Comparison of ENCODE assay signal across 8 cellular contexts in genomic region chr6:32700391-32701040, GRCh38. TPM values are rescaled to one million over a fixed set of nuclear protein-coding genes. Genes with fewer than 3 reads are reported as not detected.
DNase-seq lines count a peak whose midpoint lies in the region; TF ChIP-seq lines count a peak whose summit lies in the region.

No MANE protein-coding gene starts in this region.

- H3K36me3 ChIP-seq in neural progenitor cell (no peaks in the 10 kb centered on the region), MG63 (no peaks in the 10 kb centered on the region)

- POLR2A ChIA-PET in AG04450 (lab: Yijun Ruan, JAX) = no interaction called here

- CTCF ChIA-PET in AG04450 (lab: Charles Lee) = interaction anchor here (0.6 to 4.3 kb wide), 15 partner anchors 8 to 455 kb away, joined by 3 to 33 read pairs (median 4); no protein-coding TSS in a partner anchor

- no peaks in the 10 kb centered on the region for H3K4me1 Mint-ChIP-seq in neural progenitor cell

- H3K9me3 Mint-ChIP-seq in neural progenitor cell = peaks cover 2% of the 10 kb centered on the region

- H3K27me3 Mint-ChIP-seq in neural progenitor cell (ENCODE audit: insufficient read depth, low read depth) = no peaks in the 10 kb centered on the region

- H3K27ac Mint-ChIP-seq in neural progenitor cell = no peak overlapping the region

- no peaks in the 10 kb centered on the region for H3K27me3 ChIP-seq in AG04450 (ENCODE audit: control insufficient read depth, insufficient read depth, low read length)
- H3K27me3 ChIP-seq in neural progenitor cell = no peaks in the 10 kb centered on the region
- H3K27me3 ChIP-seq in MG63 = peaks cover 39% of the 10 kb centered on the region

- no peak overlapping the region for H2AFZ ChIP-seq in neural progenitor cell (replicated peaks)

- H3K4me2 ChIP-seq in neural progenitor cell = no peak overlapping the region

- peak; percentile 70 for TF ChIP-seq CTCF in AG04450 (IDR thresholded peaks at IDR 0.05; ENCODE audit: low read depth, low read length)
- peak; percentile 74 for TF ChIP-seq CTCF in GM10266 (IDR thresholded peaks at IDR 0.05; ENCODE audit: control insufficient read depth, insufficient read depth, low read depth, missing control alignments)
- TF ChIP-seq CTCF in neural progenitor cell (IDR thresholded peaks at IDR 0.05) = peak; percentile 77

- no peaks in the 10 kb centered on the region for H3F3A ChIP-seq in neural progenitor cell (ENCODE audit: low read depth)

- no peaks in the 10 kb centered on the region for H3K9me3 ChIP-seq in AG04450 (ENCODE audit: control insufficient read depth, insufficient read depth, low read length)
- no peaks in the 10 kb centered on the region for H3K9me3 ChIP-seq in neural progenitor cell (ENCODE audit: low read depth)
- no peaks in the 10 kb centered on the region for H3K9me3 ChIP-seq in MG63

- H3K27ac ChIP-seq in AG04450 (ENCODE audit: low read depth, low read length) (no peak overlapping the region), neural progenitor cell (no peak overlapping the region)

- H4K20me1 ChIP-seq in neural progenitor cell (ENCODE audit: low read depth) = no peaks in the 10 kb centered on the region

- H3K9ac ChIP-seq in neural progenitor cell = no peak overlapping the region

- no peak overlapping the region for H3K4me3 Mint-ChIP-seq in neural progenitor cell

- DNase-seq in AG04450 (ENCODE audit: low read depth, low spot score) (peak; percentile 6), GM10266 (ENCODE audit: extremely low spot score) (peak; percentile 17), NCI-H2227 (lab: John Stamatoyannopoulos, UW; ENCODE audit: unreplicated experiment) (peak; percentile 65), fibroblast of the conjunctiva (ENCODE audit: low read depth) (peak; percentile 32), neural progenitor cell (ENCODE audit: low spot score) (peak; percentile 77), KG1 (lab: John Stamatoyannopoulos, UW) (no peak), MG63 (no peak)
- peak; percentile 8 for DNase-seq in activated CD4-positive, alpha-beta T cell treated with anti-CD3 and anti-CD28 coated beads for 48 hours

- H3K79me2 ChIP-seq in neural progenitor cell (ENCODE audit: low read depth) = no peaks in the 10 kb centered on the region

- H3K4me3 ChIP-seq in AG04450 (ENCODE audit: low read depth, low read length) (no peak overlapping the region), neural progenitor cell (no peak overlapping the region), MG63 (no peak overlapping the region)

- H3K36me3 Mint-ChIP-seq in neural progenitor cell = no peaks in the 10 kb centered on the region

- no peaks in the 10 kb centered on the region for H3K4me1 ChIP-seq in neural progenitor cell

RNA-seq across cellular contexts. Expression of gene HLA-DQB1, which starts 34.1 kb away (rescaled TPM):
- not detected in 2 replicates for polyA plus RNA-seq in AG04450 (2011; rRNA removed)
- polyA minus RNA-seq in AG04450 (2011; rRNA and poly(A)+ RNA removed) = not detected in 2 replicates
- 4.7 and 6.6 TPM in 2 replicates for total RNA-seq in neural progenitor cell (ENCODE audit: low replicate concordance)
- not detected in 2 replicates for total RNA-seq in MG63 (2014; rRNA removed; shearing (Covaris generic); ENCODE audit: low replicate concordance)

RNA-seq across cellular contexts. Expression of gene HLA-DQA2, which starts 40.7 kb away (rescaled TPM):
- not detected in 2 replicates for polyA plus RNA-seq in AG04450 (2011; rRNA removed)
- not detected in 2 replicates for polyA minus RNA-seq in AG04450 (2011; rRNA and poly(A)+ RNA removed)
- not detected in 2 replicates for total RNA-seq in neural progenitor cell (ENCODE audit: low replicate concordance)
- not detected in 2 replicates for total RNA-seq in MG63 (2014; rRNA removed; shearing (Covaris generic); ENCODE audit: low replicate concordance)

Comparison
In these comparisons a context has a peak if more than half of its experiments do, and no peak if none do; other contexts are left out.
1. DNase-seq: peak in AG04450 (single experiment), GM10266 (single experiment), NCI-H2227 (single experiment), activated CD4-positive, alpha-beta T cell treated with anti-CD3 and anti-CD28 coated beads for 48 hours (single experiment), fibroblast of the conjunctiva (single experiment) and neural progenitor cell (single experiment); none in KG1 (single experiment) and MG63 (single experiment).
2. Peak in every context shown above with its lines, with median percentiles within 50 percentile points of each other: CTCF ChIP-seq.